Comparison of ENCODE assay signal across 26 cellular contexts in the genomic region with DNA sequence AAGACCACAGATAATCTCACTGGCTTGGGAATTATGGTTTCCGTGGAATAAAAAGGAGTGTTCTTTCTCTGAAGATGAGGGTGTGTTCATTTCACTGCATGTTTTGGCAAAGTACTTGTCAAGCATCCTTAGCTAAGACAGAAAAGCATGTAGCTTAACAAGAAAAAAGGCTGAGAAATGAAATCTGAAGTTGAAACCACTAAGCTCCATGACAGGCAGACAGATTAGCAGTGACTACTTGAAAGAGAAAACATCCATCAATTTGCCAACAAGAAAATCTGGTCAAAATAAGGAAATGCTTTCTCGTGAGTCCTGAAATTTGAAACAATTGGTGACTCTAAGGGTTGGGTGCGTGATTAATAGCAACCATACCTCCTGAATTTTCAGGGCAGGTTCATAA. TPM values are rescaled to one million over a fixed set of nuclear protein-coding genes. Genes with fewer than 3 reads are reported as not detected.
"Had no signal": no experiment of that assay in that cellular context is flagged by ENCODE, and none has a peak within 500 bp of the region (broad histone marks: within the 10 kb centered on the region; RNA-seq: fewer than 3 reads in every experiment).

No MANE protein-coding gene starts in this region.

- H3K36me3 ChIP-seq: adrenal gland, gastrocnemius medialis, left lung, stomach, WERI-Rb-1 had no signal

- H3K9me3 ChIP-seq: adrenal gland, gastrocnemius medialis, left lung, stomach, testis had no signal

- H3K27ac ChIP-seq: adrenal gland, dorsolateral prefrontal cortex, gastrocnemius medialis, left lung, stomach, testis, WERI-Rb-1 had no signal

- H3K9me3 Mint-ChIP-seq: activated naive CD4-positive, alpha-beta T cell treated with anti-CD3 and anti-CD28 coated beads, Interleukin-2, amount 50 U/mL, for 72 hours; activated T-cell treated with anti-CD3 and anti-CD28 coated beads, Interleukin-2, amount 50 U/mL, for 72 hours; neural crest cell had no signal

- H3K4me1 ChIP-seq: adrenal gland, gastrocnemius medialis, left lung, testis had no signal

- FAIRE-seq: colon had no signal

- ATAC-seq: activated naive CD4-positive, alpha-beta T cell treated with anti-CD3 and anti-CD28 coated beads, Interleukin-2, amount 50 U/mL, for 72 hours; activated T-cell treated with anti-CD3 and anti-CD28 coated beads, Interleukin-2, amount 50 U/mL, for 72 hours; gastrocnemius medialis; left lung; sciatic nerve had no signal

- H3K4me3 ChIP-seq: adrenal gland, dorsolateral prefrontal cortex, gastrocnemius medialis, left lung, stomach, testis had no signal

- DNase-seq: activated CD4-positive, alpha-beta T cell treated with anti-CD3 and anti-CD28 coated beads for 1 hour; activated gamma-delta T cell treated with Interleukin-2 at 50 U/mL for 16 hours; activated T-cell treated with anti-CD3 and anti-CD28 coated beads, Interleukin-2, amount 50 U/mL, for 72 hours; adrenal gland; dorsolateral prefrontal cortex; gastrocnemius medialis; head of caudate nucleus; left lung; stimulated activated CD4-positive, alpha-beta T cell treated with anti-CD3 and anti-CD28 coated beads, Interleukin-4, amount 100 ng/mL, for 24 hours; stomach; SW 1271; testis; WERI-Rb-1 had no signal

- H3K4me3 Mint-ChIP-seq: activated T-cell treated with anti-CD3 and anti-CD28 coated beads, Interleukin-2, amount 50 U/mL, for 72 hours; neural crest cell; stimulated activated effector memory CD8-positive, alpha-beta T cell treated with anti-CD3 and anti-CD28 coated beads, Interleukin-12 subunit alpha, Interleukin-12 subunit beta, amount 100 ng/mL, for 72 hours had no signal

- H3K27me3 ChIP-seq: adrenal gland, gastrocnemius medialis, left lung, stomach, testis had no signal

- H3K36me3 Mint-ChIP-seq: activated naive CD4-positive, alpha-beta T cell treated with anti-CD3 and anti-CD28 coated beads, Interleukin-2, amount 50 U/mL, for 72 hours; stimulated activated effector memory CD8-positive, alpha-beta T cell treated with anti-CD3 and anti-CD28 coated beads, Interleukin-12 subunit alpha, Interleukin-12 subunit beta, amount 100 ng/mL, for 72 hours had no signal

- H3K27ac Mint-ChIP-seq: activated naive CD4-positive, alpha-beta T cell treated with anti-CD3 and anti-CD28 coated beads, Interleukin-2, amount 50 U/mL, for 72 hours; activated T-cell treated with anti-CD3 and anti-CD28 coated beads, Interleukin-2, amount 50 U/mL, for 72 hours; stimulated activated effector memory CD8-positive, alpha-beta T cell treated with anti-CD3 and anti-CD28 coated beads, Interleukin-12 subunit alpha, Interleukin-12 subunit beta, amount 100 ng/mL, for 72 hours had no signal

- H3K4me1 Mint-ChIP-seq: neural crest cell; stimulated activated effector memory CD8-positive, alpha-beta T cell treated with anti-CD3 and anti-CD28 coated beads, Interleukin-12 subunit alpha, Interleukin-12 subunit beta, amount 100 ng/mL, for 72 hours had no signal

RNA-seq across cellular contexts. Expression of gene DSG3, which starts 20.5 kb away (rescaled TPM):
- total RNA-seq: activated CD8-positive, alpha-beta memory T cell treated with anti-CD3 and anti-CD28 coated beads for 36 hours; activated naive CD4-positive, alpha-beta T cell treated with anti-CD3 and anti-CD28 coated beads, Interleukin-2, amount 50 U/mL, for 72 hours; activated T-cell treated with anti-CD3 and anti-CD28 coated beads, Interleukin-2, amount 50 U/mL, for 72 hours; cardiac septum; gastrocnemius medialis; left lung; lung microvascular endothelial cell; mononuclear cell; neural crest cell; osteocyte; sciatic nerve; T-helper 2 cell treated with Interferon-gamma antibody and Interleukin-4, amounts not matched to agents 100 ng/mL and 5 ng/mL, for 36 hours had no signal

RNA-seq across cellular contexts. Expression of gene DSG4, which starts 50.4 kb away (rescaled TPM):
- total RNA-seq: activated CD8-positive, alpha-beta memory T cell treated with anti-CD3 and anti-CD28 coated beads for 36 hours; activated naive CD4-positive, alpha-beta T cell treated with anti-CD3 and anti-CD28 coated beads, Interleukin-2, amount 50 U/mL, for 72 hours; activated T-cell treated with anti-CD3 and anti-CD28 coated beads, Interleukin-2, amount 50 U/mL, for 72 hours; adrenal gland; cardiac septum; dorsolateral prefrontal cortex; gastrocnemius medialis; kidney epithelial cell; left lung; lung microvascular endothelial cell; mononuclear cell; neural crest cell; osteocyte; sciatic nerve; T-helper 2 cell treated with Interferon-gamma antibody and Interleukin-4, amounts not matched to agents 100 ng/mL and 5 ng/mL, for 36 hours; ureter had no signal
- polyA plus RNA-seq: adrenal gland had no signal
